17 cellular contexts compared by ENCODE assay signal in the genomic region with DNA sequence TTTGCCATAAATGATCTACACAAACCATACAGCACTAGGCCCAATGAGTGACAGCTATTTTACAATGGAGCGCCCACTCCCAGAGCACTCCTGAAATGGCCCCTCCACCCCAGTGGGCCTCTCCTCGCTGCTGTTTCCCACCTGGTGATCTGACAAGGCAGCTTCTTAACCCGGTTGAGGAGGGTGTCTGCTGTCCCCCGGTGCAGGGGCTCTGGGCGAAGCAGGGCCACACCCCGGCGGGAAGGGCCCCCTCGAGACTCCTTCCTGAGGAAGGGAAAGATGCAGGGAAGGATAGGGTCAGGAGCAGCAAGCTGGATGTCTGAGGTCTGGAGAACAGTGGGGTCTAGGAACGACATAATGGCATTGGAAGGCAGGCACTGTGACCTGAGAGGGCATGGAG. TPM values are rescaled to one million over a fixed set of nuclear protein-coding genes. Genes with fewer than 3 reads are reported as not detected.
DNase-seq lines count a peak whose midpoint lies in the region; ATAC-seq and TF ChIP-seq lines count a peak whose summit lies in the region.
"Had no signal": no experiment of that assay in that cellular context is flagged by ENCODE, and none has a peak within 500 bp of the region (broad histone marks: within the 10 kb centered on the region; RNA-seq: fewer than 3 reads in every experiment).

No MANE protein-coding gene starts in this region.

- H3K4me1 Mint-ChIP-seq in CD4-positive, alpha-beta T cell (ENCODE audit: low read depth): peaks cover 10% of the 10 kb centered on the region
- peaks cover 39% of the 10 kb centered on the region for H3K4me1 Mint-ChIP-seq in Caco-2 (ENCODE audit: low read depth, unreplicated experiment)
- H3K4me1 Mint-ChIP-seq in effector memory CD8-positive, alpha-beta T cell (ENCODE audit: low read depth in 2 of 2): peaks cover 7% of the 10 kb centered on the region in 2 donors
- H3K4me1 Mint-ChIP-seq: GM23338 had no signal

- no peaks in the 10 kb centered on the region for H3K9me3 ChIP-seq in CD4-positive, alpha-beta T cell (ENCODE audit: control insufficient read depth, low read length)
- no peaks in the 10 kb centered on the region for H3K9me3 ChIP-seq in Caco-2
- H3K9me3 ChIP-seq: BE2C had no signal

- no peaks in the 10 kb centered on the region for H3K27me3 Mint-ChIP-seq in CD4-positive, alpha-beta T cell
- H3K27me3 Mint-ChIP-seq in Caco-2 (ENCODE audit: insufficient read depth, unreplicated experiment): no peaks in the 10 kb centered on the region
- H3K27me3 Mint-ChIP-seq in effector memory CD8-positive, alpha-beta T cell: no peaks in the 10 kb centered on the region
- H3K27me3 Mint-ChIP-seq: CD4-positive, CD25-positive, alpha-beta regulatory T cell had no signal

- BruUV-seq in Caco-2 (replicated peaks; lab: Mats Ljungman, UMichigan): no TSS peak

- no peaks in the 10 kb centered on the region for H3K9me3 Mint-ChIP-seq in CD4-positive, alpha-beta T cell
- no peaks in the 10 kb centered on the region for H3K9me3 Mint-ChIP-seq in Caco-2 (ENCODE audit: unreplicated experiment)
- H3K9me3 Mint-ChIP-seq in effector memory CD8-positive, alpha-beta T cell: no peaks in the 10 kb centered on the region
- H3K9me3 Mint-ChIP-seq: CD4-positive, CD25-positive, alpha-beta regulatory T cell; GM23338; H9 had no signal

- H3K27me3 ChIP-seq in CD4-positive, alpha-beta T cell (ENCODE audit: control insufficient read depth, insufficient read depth, low read length): no peaks in the 10 kb centered on the region
- no peaks in the 10 kb centered on the region for H3K27me3 ChIP-seq in Caco-2 (replicated peaks; ENCODE audit: control insufficient read depth, insufficient read depth, low read length)
- H3K27me3 ChIP-seq: BE2C had no signal

- H3K36me3 Mint-ChIP-seq in CD4-positive, alpha-beta T cell (ENCODE audit: low read depth): peaks cover 88% of the 10 kb centered on the region
- H3K36me3 Mint-ChIP-seq in Caco-2 (ENCODE audit: insufficient read depth, unreplicated experiment): peaks cover 62% of the 10 kb centered on the region
- peaks cover 62% of the 10 kb centered on the region for H3K36me3 Mint-ChIP-seq in effector memory CD8-positive, alpha-beta T cell (ENCODE audit: insufficient read depth)

- H3K27ac Mint-ChIP-seq in CD4-positive, alpha-beta T cell: peak overlapping the region; percentile 27
- H3K27ac Mint-ChIP-seq in Caco-2 (ENCODE audit: unreplicated experiment): peak overlapping the region; percentile 2
- peak overlapping the region; percentile 80 to 88 for H3K27ac Mint-ChIP-seq in effector memory CD8-positive, alpha-beta T cell
- H3K27ac Mint-ChIP-seq: GM23338 had no signal

- no peak overlapping the region for H3K4me3 Mint-ChIP-seq in CD4-positive, alpha-beta T cell
- no peak overlapping the region for H3K4me3 Mint-ChIP-seq in Caco-2 (ENCODE audit: unreplicated experiment)
- H3K4me3 Mint-ChIP-seq in effector memory CD8-positive, alpha-beta T cell: no peak overlapping the region
- H3K4me3 Mint-ChIP-seq: GM23338, H9 had no signal

- CTCF ChIA-PET in CD4-positive, alpha-beta T cell (lab: Charles Lee): interaction anchor here (1.8 kb wide), 1 partner anchor 94 kb away, joined by 5 read pairs; no protein-coding TSS in a partner anchor
- CTCF ChIA-PET in Caco-2 (lab: Charles Lee): interaction anchor here (0.7 kb wide), 1 partner anchor 98 kb away, joined by 3 read pairs; no protein-coding TSS in a partner anchor

- no peak for TF ChIP-seq CTCF in CD4-positive, alpha-beta T cell (IDR thresholded peaks at IDR 0.05)
- no peak for TF ChIP-seq CTCF in Caco-2 (IDR thresholded peaks at IDR 0.05; ENCODE audit: insufficient read depth in 1 of 2, low read depth in 1 of 2, low read length in 1 of 2, severe bottlenecking in 1 of 2, unreplicated experiment in 1 of 2)

- no peak for DNase-seq in CD4-positive, alpha-beta T cell
- no peak for DNase-seq in Caco-2
- no peak for DNase-seq in effector memory CD8-positive, alpha-beta T cell
- no peak for DNase-seq in substantia nigra (lab: John Stamatoyannopoulos, UW)
- DNase-seq: ACHN; BE2C; C1 segment of cervical spinal cord; CD4-positive, CD25-positive, alpha-beta regulatory T cell; DMS153; DMS79; GDM1; H9 had no signal

- intact Hi-C loops in CD4-positive, alpha-beta T cell (cut with DNase I, micrococcal nuclease): no loop called here
- intact Hi-C loops in Caco-2 (cut with micrococcal nuclease; ENCODE audit: unreplicated experiment): no loop called here

- no peak for ATAC-seq in CD4-positive, alpha-beta T cell (ENCODE audit: poor library complexity)
- no peak for ATAC-seq in effector memory CD8-positive, alpha-beta T cell (replicated peaks)
- ATAC-seq in HG03097 (IDR thresholded peaks at IDR 0.05; ENCODE audit: low FRiP score, unreplicated experiment) (no peak), GM18498 (IDR thresholded peaks at IDR 0.05; ENCODE audit: unreplicated experiment) (no peak)
- ATAC-seq: GM23338 had no signal

- peaks cover 37% of the 10 kb centered on the region for H3K4me1 ChIP-seq in Caco-2
- H3K4me1 ChIP-seq: BE2C had no signal

- POLR2A ChIA-PET in CD4-positive, alpha-beta T cell (lab: Charles Lee): interaction anchor here (0.5 kb wide), 1 partner anchor 206 kb away, joined by 3 read pairs; no protein-coding TSS in a partner anchor
- POLR2A ChIA-PET in Caco-2 (lab: Charles Lee): no interaction called here

- no peak overlapping the region for H3K4me3 ChIP-seq in Caco-2 (ENCODE audit: low read depth, low read length)
- H3K4me3 ChIP-seq: GM23338 had no signal

- peaks cover 9% of the 10 kb centered on the region for H3K36me3 ChIP-seq in Caco-2 (ENCODE audit: control insufficient read depth, insufficient read depth, low read length)
- H3K36me3 ChIP-seq: BE2C had no signal

- no peak overlapping the region for H3K27ac ChIP-seq in CD4-positive, alpha-beta T cell (ENCODE audit: low read depth, low read length)
- H3K27ac ChIP-seq in substantia nigra (ENCODE audit: low read depth, low read length, poor library complexity, severe bottlenecking): peak overlapping the region; percentile 17

RNA-seq across cellular contexts. Expression of a gene that starts 10.2 kb away (rescaled TPM):
- total RNA-seq in CD4-positive, alpha-beta T cell: 10 to 100 TPM; 52.3 to 59.3 TPM
- 62.7 and 63.2 TPM in 2 replicates for total RNA-seq in Caco-2 (2022)

RNA-seq across cellular contexts. Expression of a gene that starts 12.0 kb away (rescaled TPM):
- total RNA-seq in CD4-positive, alpha-beta T cell: under 1 TPM; 0.49 to 0.67 TPM
- 2.0 and 2.9 TPM in 2 replicates for total RNA-seq in Caco-2 (2022)
- total RNA-seq: Daoy, GM23338 had no signal

RNA-seq across cellular contexts. Expression of a gene that starts 13.8 kb away (rescaled TPM):
- total RNA-seq in CD4-positive, alpha-beta T cell: not detected
- total RNA-seq in Caco-2 (2022): not detected in 2 replicates
- total RNA-seq: Daoy, GM23338, H9, HT-29 had no signal

RNA-seq across cellular contexts. Expression of a gene that starts 22.3 kb away (rescaled TPM):
- total RNA-seq in CD4-positive, alpha-beta T cell: not detected
- not detected in 2 replicates for total RNA-seq in Caco-2 (2022)
- total RNA-seq: CD4-positive, CD25-positive, alpha-beta regulatory T cell; Daoy; GM23338; H9; HT-29 had no signal

RNA-seq across cellular contexts. Expression of a gene that starts 23.1 kb away (rescaled TPM):
- total RNA-seq in CD4-positive, alpha-beta T cell: 10 to 100 TPM; 27.0 to 28.0 TPM
- 13.9 and 17.5 TPM in 2 replicates for total RNA-seq in Caco-2 (2022)

Comparison
In these comparisons a context has a peak if more than half of its experiments do, and no peak if none do; other contexts are left out.
1. H3K27ac Mint-ChIP-seq: peak in every context shown above with its lines; median percentile 84 in effector memory CD8-positive, alpha-beta T cell; 27 in CD4-positive, alpha-beta T cell; 2 in Caco-2.